ENCODE assay signal across 1 cellular context in the genomic region with DNA sequence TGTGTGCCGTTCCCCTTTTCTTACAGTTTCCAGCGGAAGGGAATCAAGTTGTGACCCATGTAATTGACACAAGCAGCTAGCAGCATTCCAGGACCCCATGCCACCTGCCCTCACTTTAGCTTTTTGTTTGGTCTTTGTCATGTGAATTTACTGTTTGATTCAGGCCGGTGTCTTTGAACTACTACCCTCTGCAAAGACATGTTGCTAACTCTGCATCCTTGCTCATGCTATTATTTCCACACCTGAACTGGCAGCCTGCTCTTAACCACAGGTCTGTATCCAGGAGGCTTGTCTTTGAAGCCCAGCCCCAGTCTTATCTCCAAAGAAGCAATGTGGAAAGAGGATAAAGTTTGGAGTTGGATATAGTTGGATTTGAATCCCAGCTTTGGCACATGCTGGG.
TF ChIP-seq lines count a peak whose summit lies in the region.

No MANE protein-coding gene starts in this region.

TF ChIP-seq in GM23338, 12 proteins besides CTCF, POLR2A, EP300 and RAD21 (continued from another document):
- TF ChIP-seq, protein P1, sequence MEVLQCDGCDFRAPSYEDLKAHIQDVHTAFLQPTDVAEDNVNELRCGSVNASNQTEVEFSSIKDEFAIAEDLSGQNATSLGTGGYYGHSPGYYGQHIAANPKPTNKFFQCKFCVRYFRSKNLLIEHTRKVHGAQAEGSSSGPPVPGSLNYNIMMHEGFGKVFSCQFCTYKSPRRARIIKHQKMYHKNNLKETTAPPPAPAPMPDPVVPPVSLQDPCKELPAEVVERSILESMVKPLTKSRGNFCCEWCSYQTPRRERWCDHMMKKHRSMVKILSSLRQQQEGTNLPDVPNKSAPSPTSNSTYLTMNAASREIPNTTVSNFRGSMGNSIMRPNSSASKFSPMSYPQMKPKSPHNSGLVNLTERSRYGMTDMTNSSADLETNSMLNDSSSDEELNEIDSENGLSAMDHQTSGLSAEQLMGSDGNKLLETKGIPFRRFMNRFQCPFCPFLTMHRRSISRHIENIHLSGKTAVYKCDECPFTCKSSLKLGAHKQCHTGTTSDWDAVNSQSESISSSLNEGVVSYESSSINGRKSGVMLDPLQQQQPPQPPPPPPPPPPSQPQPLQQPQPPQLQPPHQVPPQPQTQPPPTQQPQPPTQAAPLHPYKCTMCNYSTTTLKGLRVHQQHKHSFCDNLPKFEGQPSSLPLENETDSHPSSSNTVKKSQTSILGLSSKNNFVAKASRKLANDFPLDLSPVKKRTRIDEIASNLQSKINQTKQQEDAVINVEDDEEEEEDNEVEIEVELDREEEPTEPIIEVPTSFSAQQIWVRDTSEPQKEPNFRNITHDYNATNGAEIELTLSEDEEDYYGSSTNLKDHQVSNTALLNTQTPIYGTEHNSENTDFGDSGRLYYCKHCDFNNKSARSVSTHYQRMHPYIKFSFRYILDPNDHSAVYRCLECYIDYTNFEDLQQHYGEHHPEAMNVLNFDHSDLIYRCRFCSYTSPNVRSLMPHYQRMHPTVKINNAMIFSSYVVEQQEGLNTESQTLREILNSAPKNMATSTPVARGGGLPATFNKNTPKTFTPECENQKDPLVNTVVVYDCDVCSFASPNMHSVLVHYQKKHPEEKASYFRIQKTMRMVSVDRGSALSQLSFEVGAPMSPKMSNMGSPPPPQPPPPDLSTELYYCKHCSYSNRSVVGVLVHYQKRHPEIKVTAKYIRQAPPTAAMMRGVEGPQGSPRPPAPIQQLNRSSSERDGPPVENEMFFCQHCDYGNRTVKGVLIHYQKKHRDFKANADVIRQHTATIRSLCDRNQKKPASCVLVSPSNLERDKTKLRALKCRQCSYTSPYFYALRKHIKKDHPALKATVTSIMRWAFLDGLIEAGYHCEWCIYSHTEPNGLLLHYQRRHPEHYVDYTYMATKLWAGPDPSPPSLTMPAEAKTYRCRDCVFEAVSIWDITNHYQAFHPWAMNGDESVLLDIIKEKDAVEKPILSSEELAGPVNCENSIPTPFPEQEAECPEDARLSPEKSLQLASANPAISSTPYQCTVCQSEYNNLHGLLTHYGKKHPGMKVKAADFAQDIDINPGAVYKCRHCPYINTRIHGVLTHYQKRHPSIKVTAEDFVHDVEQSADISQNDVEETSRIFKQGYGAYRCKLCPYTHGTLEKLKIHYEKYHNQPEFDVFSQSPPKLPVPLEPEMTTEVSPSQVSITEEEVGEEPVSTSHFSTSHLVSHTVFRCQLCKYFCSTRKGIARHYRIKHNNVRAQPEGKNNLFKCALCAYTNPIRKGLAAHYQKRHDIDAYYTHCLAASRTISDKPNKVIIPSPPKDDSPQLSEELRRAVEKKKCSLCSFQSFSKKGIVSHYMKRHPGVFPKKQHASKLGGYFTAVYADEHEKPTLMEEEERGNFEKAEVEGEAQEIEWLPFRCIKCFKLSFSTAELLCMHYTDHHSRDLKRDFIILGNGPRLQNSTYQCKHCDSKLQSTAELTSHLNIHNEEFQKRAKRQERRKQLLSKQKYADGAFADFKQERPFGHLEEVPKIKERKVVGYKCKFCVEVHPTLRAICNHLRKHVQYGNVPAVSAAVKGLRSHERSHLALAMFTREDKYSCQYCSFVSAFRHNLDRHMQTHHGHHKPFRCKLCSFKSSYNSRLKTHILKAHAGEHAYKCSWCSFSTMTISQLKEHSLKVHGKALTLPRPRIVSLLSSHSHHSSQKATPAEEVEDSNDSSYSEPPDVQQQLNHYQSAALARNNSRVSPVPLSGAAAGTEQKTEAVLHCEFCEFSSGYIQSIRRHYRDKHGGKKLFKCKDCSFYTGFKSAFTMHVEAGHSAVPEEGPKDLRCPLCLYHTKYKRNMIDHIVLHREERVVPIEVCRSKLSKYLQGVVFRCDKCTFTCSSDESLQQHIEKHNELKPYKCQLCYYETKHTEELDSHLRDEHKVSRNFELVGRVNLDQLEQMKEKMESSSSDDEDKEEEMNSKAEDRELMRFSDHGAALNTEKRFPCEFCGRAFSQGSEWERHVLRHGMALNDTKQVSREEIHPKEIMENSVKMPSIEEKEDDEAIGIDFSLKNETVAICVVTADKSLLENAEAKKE (CRISPR knock-in tag; IDR thresholded peaks at IDR 0.05), result no peak
- TF ChIP-seq, protein P2, sequence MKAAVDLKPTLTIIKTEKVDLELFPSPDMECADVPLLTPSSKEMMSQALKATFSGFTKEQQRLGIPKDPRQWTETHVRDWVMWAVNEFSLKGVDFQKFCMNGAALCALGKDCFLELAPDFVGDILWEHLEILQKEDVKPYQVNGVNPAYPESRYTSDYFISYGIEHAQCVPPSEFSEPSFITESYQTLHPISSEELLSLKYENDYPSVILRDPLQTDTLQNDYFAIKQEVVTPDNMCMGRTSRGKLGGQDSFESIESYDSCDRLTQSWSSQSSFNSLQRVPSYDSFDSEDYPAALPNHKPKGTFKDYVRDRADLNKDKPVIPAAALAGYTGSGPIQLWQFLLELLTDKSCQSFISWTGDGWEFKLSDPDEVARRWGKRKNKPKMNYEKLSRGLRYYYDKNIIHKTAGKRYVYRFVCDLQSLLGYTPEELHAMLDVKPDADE (IDR thresholded peaks at IDR 0.05), result no peak
- TF ChIP-seq NANOG (IDR thresholded peaks at IDR 0.05; ENCODE audit: borderline replicate concordance) (no peak), POLR2AphosphoS5 (IDR thresholded peaks at IDR 0.05; ENCODE audit: low read depth) (no peak), ZNF331 (CRISPR knock-in tag; IDR thresholded peaks at IDR 0.05; ENCODE audit: low read depth) (no peak), JUNB (IDR thresholded peaks at IDR 0.05; ENCODE audit: unreplicated experiment) (no peak), CREB1 (CRISPR knock-in tag; IDR thresholded peaks at IDR 0.05; ENCODE audit: low read depth) (no peak), REST (IDR thresholded peaks at IDR 0.05; ENCODE audit: unreplicated experiment) (no peak), EZH2 (IDR thresholded peaks at IDR 0.05; ENCODE audit: low read depth, unreplicated experiment) (no peak)
